In the genomic region with DNA sequence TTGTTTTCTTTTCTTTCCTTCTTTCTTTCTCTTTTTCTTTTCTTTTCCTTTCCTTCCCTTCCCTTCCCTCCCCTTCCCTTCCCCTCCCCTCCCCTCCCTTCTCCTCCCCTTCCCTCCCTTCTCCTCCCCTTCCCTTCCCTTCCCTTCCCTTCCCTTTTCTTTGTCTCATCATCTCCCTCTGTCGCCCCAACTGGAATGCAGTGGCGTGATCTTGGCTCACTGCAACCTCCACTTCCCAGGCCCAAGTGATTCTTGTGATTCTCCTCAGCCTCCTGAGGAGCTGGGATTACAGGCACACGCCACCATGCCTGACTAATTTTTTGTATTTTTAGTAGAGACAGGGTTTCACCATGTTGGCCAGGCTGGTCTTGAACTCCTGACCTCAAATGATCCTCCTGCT, we compare ENCODE assay signal across 10 cellular contexts. TPM values are rescaled to one million over a fixed set of nuclear protein-coding genes. Genes with fewer than 3 reads are reported as not detected.
DNase-seq lines count a peak whose midpoint lies in the region; ATAC-seq and TF ChIP-seq lines count a peak whose summit lies in the region.
"Not testable (repeated sequence)": the region's sequence is repeated elsewhere in the genome, so short reads cannot be mapped to it uniquely, and the experiment has no call there.
"Had no signal": no experiment of that assay in that cellular context is flagged by ENCODE, and none has a peak within 500 bp of the region (broad histone marks: within the 10 kb centered on the region; RNA-seq: fewer than 3 reads in every experiment).

No MANE protein-coding gene starts in this region.

- peaks cover 51 to 69% (median 55%) of the 10 kb centered on the region in 10 experiments for H3K4me1 ChIP-seq in BLaER1 treated with 17β-estradiol and CSF1 and Interleukin-3, amounts not matched to agents 10 nM and 100 nM
- H3K4me1 ChIP-seq in SJCRH30 = peaks cover 49% of the 10 kb centered on the region
- peaks cover 59% of the 10 kb centered on the region for H3K4me1 ChIP-seq in mammary epithelial cell (ENCODE audit: insufficient read depth, low read length)
- peaks cover 32% of the 10 kb centered on the region for H3K4me1 ChIP-seq in left ventricle myocardium inferior

- H2AFZ ChIP-seq in mammary epithelial cell (ENCODE audit: low read depth, low read length) = not testable (repeated sequence)

- not testable (repeated sequence) for BruUV-seq in mammary epithelial cell (replicated peaks; lab: Mats Ljungman, UMichigan)

- TF ChIP-seq CTCF in mammary epithelial cell (conservative IDR thresholded peaks at IDR 0.05 in 1 of 2, IDR thresholded peaks at IDR 0.05 in 1 of 2; ENCODE audit: extremely low read depth in 1 of 2, insufficient read depth in 1 of 2, low read depth in 1 of 2, low read length in 2 of 2); left ventricle myocardium inferior (IDR thresholded peaks at IDR 0.05; ENCODE audit: borderline replicate concordance); osteocyte (IDR thresholded peaks at IDR 0.05): not testable (repeated sequence)

- not testable (repeated sequence) for H4K20me1 ChIP-seq in BLaER1 treated with 17β-estradiol and CSF1 and Interleukin-3, amounts not matched to agents 10 nM and 100 nM; mammary epithelial cell (ENCODE audit: insufficient read depth, low read length)

- dilution Hi-C loops in mammary epithelial cell (cut with HindIII; ENCODE audit: low sequenced_read_pairs) = not testable (repeated sequence)

- H3K27ac Mint-ChIP-seq in osteocyte (ENCODE audit: unreplicated experiment) = peak overlapping the region; percentile 94
- peak overlapping the region; percentile 32 for H3K27ac Mint-ChIP-seq in stimulated activated effector memory CD8-positive, alpha-beta T cell treated with anti-CD3 and anti-CD28 coated beads, Interleukin-12 subunit alpha, Interleukin-12 subunit beta, amount 100 ng/mL, for 72 hours

- not testable (repeated sequence) for H3K27me3 Mint-ChIP-seq in osteocyte (ENCODE audit: unreplicated experiment)

- not testable (repeated sequence) for H3K9me3 ChIP-seq in BLaER1 treated with 17β-estradiol and CSF1 and Interleukin-3, amounts not matched to agents 10 nM and 100 nM (replicated peaks in 1 of 11); SJCRH30 (replicated peaks); mammary epithelial cell (replicated peaks; ENCODE audit: insufficient read depth, low read length); left ventricle myocardium inferior (replicated peaks)

- H3K36me3 ChIP-seq in BLaER1 treated with 17β-estradiol and CSF1 and Interleukin-3, amounts not matched to agents 10 nM and 100 nM; SJCRH30; mammary epithelial cell (ENCODE audit: insufficient read depth, low read length); left ventricle myocardium inferior: not testable (repeated sequence)

- not testable (repeated sequence) for H3K4me3 ChIP-seq in BLaER1 treated with 17β-estradiol and CSF1 and Interleukin-3, amounts not matched to agents 10 nM and 100 nM; SJCRH30; mammary epithelial cell (replicated peaks in 1 of 3; ENCODE audit: insufficient read depth in 1 of 3, low read depth in 2 of 3, low read length in 3 of 3); left ventricle myocardium inferior

- H3K27ac ChIP-seq in BLaER1 treated with 17β-estradiol and CSF1 and Interleukin-3, amounts not matched to agents 10 nM and 100 nM = peak overlapping the region in 8 of 11 experiments; percentile 11 to 41 (median 33); a peak in 10 of 22 replicates
- peak overlapping the region; percentile 88 for H3K27ac ChIP-seq in SJCRH30
- H3K27ac ChIP-seq in mammary epithelial cell (ENCODE audit: insufficient read depth, low read depth, low read length) = peak overlapping the region; percentile 98
- H3K27ac ChIP-seq in left ventricle myocardium inferior (replicated peaks) = peak overlapping the region; percentile 87

- H3K27me3 ChIP-seq in BLaER1 treated with 17β-estradiol and CSF1 and Interleukin-3, amounts not matched to agents 10 nM and 100 nM; SJCRH30; mammary epithelial cell (ENCODE audit: insufficient read depth, low read length); left ventricle myocardium inferior (ENCODE audit: low read depth): not testable (repeated sequence)

- not testable (repeated sequence) for ATAC-seq in stimulated activated effector memory CD8-positive, alpha-beta T cell treated with anti-CD3 and anti-CD28 coated beads, Interleukin-12 subunit alpha, Interleukin-12 subunit beta, amount 100 ng/mL, for 72 hours

- CTCF ChIA-PET in mammary epithelial cell (lab: Charles Lee; ENCODE audit: low non-redundant PET) = interaction anchor here (0.6 to 0.8 kb wide), 3 partner anchors 10 to 190 kb away, joined by 3 to 38 read pairs (median 10); no protein-coding TSS in a partner anchor

- H3K4me1 Mint-ChIP-seq in osteocyte (ENCODE audit: unreplicated experiment) = peaks cover 84% of the 10 kb centered on the region
- H3K4me1 Mint-ChIP-seq in stimulated activated effector memory CD8-positive, alpha-beta T cell treated with anti-CD3 and anti-CD28 coated beads, Interleukin-12 subunit alpha, Interleukin-12 subunit beta, amount 100 ng/mL, for 72 hours = peaks cover 40% of the 10 kb centered on the region

- DNase-seq in LHCN-M2 (ENCODE audit: low read depth) (peak; percentile 74), SJCRH30 (peak in 1 of 2 experiments; percentile 35)
- DNase-seq in mammary epithelial cell; left ventricle myocardium inferior; osteocyte (ENCODE audit: extremely low spot score, unreplicated experiment); stimulated activated effector memory CD8-positive, alpha-beta T cell treated with anti-CD3 and anti-CD28 coated beads, Interleukin-12 subunit alpha, Interleukin-12 subunit beta, amount 100 ng/mL, for 72 hours (ENCODE audit: low spot score in 2 of 2): not testable (repeated sequence)

- peak overlapping the region; percentile 26 to 60 (median 43); a peak in 18 of 22 replicates for H3K4me2 ChIP-seq in BLaER1 treated with 17β-estradiol and CSF1 and Interleukin-3, amounts not matched to agents 10 nM and 100 nM
- not testable (repeated sequence) for H3K4me2 ChIP-seq in mammary epithelial cell (ENCODE audit: insufficient read depth, low read depth, low read length)

- in situ Hi-C loops in mammary epithelial cell (cut with MboI; ENCODE audit: low sequenced_read_pairs in 2 of 2) = loop anchor here (5.0 to 25.0 kb wide), 3 partner anchors 48 to 198 kb away; no protein-coding TSS in a partner anchor

- H3K79me2 ChIP-seq in mammary epithelial cell (ENCODE audit: insufficient read depth, low read length) = not testable (repeated sequence)

- 47% methylated on average over 2 of the region's 3 CpGs for WGBS in mammary epithelial cell (ENCODE audit: low coverage, missing lambda C conversion rate)

- not testable (repeated sequence) for H3K9ac ChIP-seq in BLaER1 treated with 17β-estradiol and CSF1 and Interleukin-3, amounts not matched to agents 10 nM and 100 nM; mammary epithelial cell (ENCODE audit: insufficient read depth, low read length)

- not testable (repeated sequence) for H3K9me3 Mint-ChIP-seq in osteocyte (ENCODE audit: unreplicated experiment); stimulated activated effector memory CD8-positive, alpha-beta T cell treated with anti-CD3 and anti-CD28 coated beads, Interleukin-12 subunit alpha, Interleukin-12 subunit beta, amount 100 ng/mL, for 72 hours

- not testable (repeated sequence) for H3K4me3 Mint-ChIP-seq in osteocyte (ENCODE audit: unreplicated experiment); stimulated activated effector memory CD8-positive, alpha-beta T cell treated with anti-CD3 and anti-CD28 coated beads, Interleukin-12 subunit alpha, Interleukin-12 subunit beta, amount 100 ng/mL, for 72 hours

- not testable (repeated sequence) for H3K36me3 Mint-ChIP-seq in osteocyte (ENCODE audit: unreplicated experiment); stimulated activated effector memory CD8-positive, alpha-beta T cell treated with anti-CD3 and anti-CD28 coated beads, Interleukin-12 subunit alpha, Interleukin-12 subunit beta, amount 100 ng/mL, for 72 hours

- intact Hi-C loops in mammary epithelial cell (cut with micrococcal nuclease) (loop anchor here (1.0 to 5.0 kb wide), 4 partner anchors 10 to 1348 kb away; a partner anchor contains a TSS), left ventricle myocardium inferior (cut with micrococcal nuclease) (loop anchor here (5.0 kb wide), 1 partner anchor 193 kb away; no protein-coding TSS in a partner anchor)

RNA-seq across cellular contexts. Expression of a gene that starts 15.1 kb away (rescaled TPM):
- total RNA-seq in LHCN-M2 (2014; rRNA removed) (16.4 and 20.8 TPM in 2 replicates), mammary epithelial cell (10 to 100 TPM; 20.1 to 20.2 TPM), left ventricle myocardium inferior (12.5 TPM), osteocyte (37.6 and 38.2 TPM in 2 replicates)
- polyA plus RNA-seq in LHCN-M2 (2012) = 15.0 TPM
- total RNA-seq in SJCRH30 (2014; rRNA removed; shearing (Covaris generic)) = 25.2 and 30.2 TPM in 2 replicates
- polyA plus RNA-seq in mammary epithelial cell = 23.0 TPM
- 18.3 TPM for polyA minus RNA-seq in mammary epithelial cell

RNA-seq across cellular contexts. Expression of a gene that starts 21.5 kb away (rescaled TPM):
- total RNA-seq in LHCN-M2 (2014; rRNA removed) (614 and 683 TPM in 2 replicates), mammary epithelial cell (100 to 1,000 TPM in 1 of 2 donors, 10 to 100 TPM in 1; 85.7 to 712 TPM), left ventricle myocardium inferior (4.9 TPM), osteocyte (112 and 118 TPM in 2 replicates)
- 228 TPM for polyA plus RNA-seq in LHCN-M2 (2012)
- 58.5 and 64.8 TPM in 2 replicates for total RNA-seq in SJCRH30 (2014; rRNA removed; shearing (Covaris generic))
- polyA plus RNA-seq in mammary epithelial cell = 269 TPM
- polyA minus RNA-seq in mammary epithelial cell = 274 TPM
- total RNA-seq: activated B cell treated with CpG ODN at 0.5 μM for 24 hours; natural killer cell treated with Interleukin-12 subunit alpha and Interleukin-12 subunit beta and Interleukin-15 and Interleukin-18, amount 100 ng/mL, for 72 hours had no signal
- polyA plus RNA-seq: IgD-negative memory B cell had no signal

Comparison
In these comparisons a context has a peak if more than half of its experiments do, and no peak if none do; other contexts are left out.
1. H3K27ac ChIP-seq: peak in every context shown above with its lines; median percentile 98 in mammary epithelial cell; 88 in SJCRH30; 87 in left ventricle myocardium inferior; 33 in BLaER1 treated with 17β-estradiol and CSF1 and Interleukin-3, amounts not matched to agents 10 nM and 100 nM.
2. RNA of a gene that starts 21.5 kb away (total RNA-seq): 85.7 to 712 TPM in mammary epithelial cell, 614 to 683 TPM in LHCN-M2, 112 to 118 TPM in osteocyte and 58.5 to 64.8 TPM in SJCRH30; 4.9 TPM in left ventricle myocardium inferior (single experiment); every median in the first group is over 10 times any median in the second.